ENCODE assay signal across 8 cellular contexts in the genomic region with DNA sequence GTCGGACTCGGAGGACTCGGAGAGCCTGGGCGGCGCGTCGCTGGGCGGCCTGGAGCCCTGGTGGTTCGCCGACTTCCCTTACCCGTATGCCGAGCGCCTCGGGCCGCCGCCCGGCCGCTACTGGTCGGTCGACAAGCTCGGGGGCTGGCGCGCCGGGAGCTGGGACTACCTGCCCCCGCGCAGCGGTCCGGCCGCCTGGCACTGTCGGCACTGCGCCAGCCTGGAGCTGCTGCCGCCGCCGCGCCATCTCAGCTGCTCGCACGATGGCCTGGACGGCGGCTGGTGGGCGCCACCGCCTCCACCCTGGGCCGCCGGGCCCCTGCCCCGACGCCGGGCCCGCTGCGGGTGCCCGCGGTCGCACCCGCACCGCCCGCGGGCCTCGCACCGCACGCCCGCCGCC. TPM values are rescaled to one million over a fixed set of nuclear protein-coding genes. Genes with fewer than 3 reads are reported as not detected.
DNase-seq lines count a peak whose midpoint lies in the region; TF ChIP-seq lines count a peak whose summit lies in the region.

No MANE protein-coding gene starts in this region.

- peak; percentile 41 for DNase-seq in NCI-H2196 (lab: John Stamatoyannopoulos, UW; ENCODE audit: unreplicated experiment)
- no peak for DNase-seq in NCI-H2196 treated with DMSO at 0.1 percent for 48 hours (lab: John Stamatoyannopoulos, UW; ENCODE audit: unreplicated experiment)
- peak; percentile 55 for DNase-seq in GM20000 (ENCODE audit: low spot score)
- DNase-seq in choroid plexus epithelial cell (ENCODE audit: low read depth) = peak; percentile 21
- DNase-seq in retina = peak; percentile 21
- DNase-seq in SIG-M5 treated with dmso at 0.1 percent for 504 hours (lab: John Stamatoyannopoulos, UW; ENCODE audit: unreplicated experiment) = no peak
- no peak for DNase-seq in occipital lobe (lab: John Stamatoyannopoulos, UW)
- DNase-seq in stimulated activated CD8-positive, alpha-beta memory T cell treated with anti-CD3 and anti-CD28 coated beads, Interleukin-4, amount 100 ng/mL, for 48 hours = no peak

- TF ChIP-seq CTCF in GM20000 (IDR thresholded peaks at IDR 0.05; ENCODE audit: extremely low read depth, missing control alignments) (no peak), choroid plexus epithelial cell (conservative IDR thresholded peaks at IDR 0.05; ENCODE audit: low read depth, low read length) (no peak)

- H3K4me3 ChIP-seq in choroid plexus epithelial cell (ENCODE audit: low read depth, low read length) = peak overlapping the region; percentile 17

RNA-seq across cellular contexts. Expression of gene GRWD1, which starts 2.5 kb away (rescaled TPM):
- 9.7 TPM for total RNA-seq in occipital lobe

RNA-seq across cellular contexts. Expression of gene KCNJ14, which starts 12.1 kb away (rescaled TPM):
- total RNA-seq in occipital lobe = 0.47 TPM

RNA-seq across cellular contexts. Expression of gene CYTH2, which starts 25.9 kb away (rescaled TPM):
- total RNA-seq in occipital lobe = 71.0 TPM

RNA-seq across cellular contexts. Expression of gene GRIN2D, which starts 49.8 kb away (rescaled TPM):
- total RNA-seq in occipital lobe = 2.5 TPM

RNA-seq across cellular contexts. Expression of gene KDELR1, which starts 51.9 kb away (rescaled TPM):
- total RNA-seq in occipital lobe = 21.8 TPM

Comparison
In these comparisons a context has a peak if more than half of its experiments do, and no peak if none do; other contexts are left out.
1. DNase-seq: peak in NCI-H2196 (single experiment), GM20000 (single experiment), choroid plexus epithelial cell (single experiment) and retina (single experiment); none in NCI-H2196 treated with DMSO at 0.1 percent for 48 hours (single experiment), SIG-M5 treated with dmso at 0.1 percent for 504 hours (single experiment), occipital lobe (single experiment) and stimulated activated CD8-positive, alpha-beta memory T cell treated with anti-CD3 and anti-CD28 coated beads, Interleukin-4, amount 100 ng/mL, for 48 hours (single experiment).